ENCODE assay signal across 8 cellular contexts in the genomic region with DNA sequence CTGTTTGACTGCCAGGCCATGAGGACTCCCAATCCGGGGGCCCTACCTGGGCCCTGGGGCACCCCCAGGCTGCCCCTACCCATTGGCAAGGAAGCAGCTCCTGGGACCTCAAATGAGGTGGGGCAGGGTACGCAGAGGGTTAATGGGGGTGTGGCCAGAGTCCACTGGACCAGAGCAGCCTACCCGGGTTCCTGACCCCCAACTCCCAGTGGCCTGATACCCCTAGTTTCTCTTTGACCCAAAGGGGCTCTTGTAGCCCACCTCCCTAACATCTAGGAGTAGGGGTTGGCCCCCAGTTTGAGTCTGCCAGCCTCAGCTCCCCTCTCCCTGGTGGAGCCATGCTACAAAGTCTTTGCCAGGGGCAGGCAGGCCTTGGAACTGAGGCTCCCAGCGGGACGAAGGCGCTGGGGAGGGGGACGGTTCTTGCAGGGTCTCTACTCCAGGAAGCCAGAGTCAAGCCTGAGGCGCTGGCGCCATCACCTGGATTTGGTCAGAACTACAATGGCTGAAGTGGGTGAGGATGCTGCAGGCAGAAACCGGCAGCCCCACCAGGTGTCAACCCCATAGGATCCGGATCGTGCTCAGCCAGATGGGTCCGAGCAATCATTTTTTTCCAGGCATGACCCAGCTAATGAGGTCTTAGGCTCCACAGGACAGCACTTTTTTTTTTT. TPM values are rescaled to one million over a fixed set of nuclear protein-coding genes. Genes with fewer than 3 reads are reported as not detected.
DNase-seq lines count a peak whose midpoint lies in the region; ATAC-seq lines count a peak whose summit lies in the region.

No MANE protein-coding gene starts in this region.

- H3K27ac ChIP-seq in SJCRH30 = no peak overlapping the region

- no peaks in the 10 kb centered on the region for H3K9me3 ChIP-seq in SJCRH30 (replicated peaks)
- H3K9me3 ChIP-seq in iPS-15b (ENCODE audit: control insufficient read depth, insufficient read depth, low read length) = no peaks in the 10 kb centered on the region

- H3K9ac ChIP-seq in iPS-15b (ENCODE audit: low read depth, low read length) = no peak overlapping the region

- H3K27me3 ChIP-seq in SJCRH30 (peaks cover 4% of the 10 kb centered on the region; the same call in 1 of the 2 replicates), iPS-15b (ENCODE audit: control insufficient read depth, insufficient read depth, low read length) (peaks cover 83% of the 10 kb centered on the region)

- peaks cover 20% of the 10 kb centered on the region for H3K4me1 ChIP-seq in SJCRH30
- H3K4me1 ChIP-seq in iPS-15b (ENCODE audit: control insufficient read depth, insufficient read depth, low read length) = peaks cover 19% of the 10 kb centered on the region

- no peak overlapping the region for H3K4me3 ChIP-seq in SJCRH30
- H3K4me3 ChIP-seq in iPS-15b (ENCODE audit: low read depth, low read length) = peak overlapping the region; percentile 13

- in situ Hi-C loops in KBM-7 (cut with MboI; ENCODE audit: low pct_unique_long_range_greater_than_20kb, low sequenced_read_pairs) = no loop called here

- DNase-seq in COLO668 (lab: John Stamatoyannopoulos, UW; ENCODE audit: unreplicated experiment) (peak; percentile 39), KBM-7 (peak; percentile 90), SJCRH30 (peak; percentile 80 to 90), amygdala (lab: John Stamatoyannopoulos, UW) (peak in 55 of 56 donors; percentile 44 to 97 (median 81))
- peak; percentile 36 for DNase-seq in stimulated activated CD4-positive, alpha-beta T cell treated with anti-CD3 and anti-CD28 coated beads, Interleukin-1b, Interleukin-23, amount 100 ng/mL, for 4 hours (ENCODE audit: low read depth in 2 of 2)

- ATAC-seq in HG02588 (IDR thresholded peaks at IDR 0.05; ENCODE audit: unreplicated experiment) (no peak), HG02678 (IDR thresholded peaks at IDR 0.05; ENCODE audit: unreplicated experiment) (no peak)

- H3K36me3 ChIP-seq in SJCRH30 = no peaks in the 10 kb centered on the region
- no peaks in the 10 kb centered on the region for H3K36me3 ChIP-seq in iPS-15b (ENCODE audit: control insufficient read depth, insufficient read depth, low read length)

RNA-seq across cellular contexts. Expression of gene CERCAM, which starts 8.4 kb away (rescaled TPM):
- total RNA-seq in SJCRH30 (2014; rRNA removed; shearing (Covaris generic)) = 27.7 and 28.0 TPM in 2 replicates

RNA-seq across cellular contexts. Expression of gene URM1, which starts 41.1 kb away (rescaled TPM):
- 74.2 and 77.5 TPM in 2 replicates for total RNA-seq in SJCRH30 (2014; rRNA removed; shearing (Covaris generic))

RNA-seq across cellular contexts. Expression of gene ODF2, which starts 43.6 kb away (rescaled TPM):
- 63.8 and 64.9 TPM in 2 replicates for total RNA-seq in SJCRH30 (2014; rRNA removed; shearing (Covaris generic))

Comparison
In these comparisons a context has a peak if more than half of its experiments do, and no peak if none do; other contexts are left out.
1. DNase-seq: peak in every context shown above with its lines; median percentile 90 in KBM-7; 85 in SJCRH30; 81 in amygdala; 39 in COLO668; 36 in stimulated activated CD4-positive, alpha-beta T cell treated with anti-CD3 and anti-CD28 coated beads, Interleukin-1b, Interleukin-23, amount 100 ng/mL, for 4 hours.